ENCODE assay signal across 16 cellular contexts in the genomic region with DNA sequence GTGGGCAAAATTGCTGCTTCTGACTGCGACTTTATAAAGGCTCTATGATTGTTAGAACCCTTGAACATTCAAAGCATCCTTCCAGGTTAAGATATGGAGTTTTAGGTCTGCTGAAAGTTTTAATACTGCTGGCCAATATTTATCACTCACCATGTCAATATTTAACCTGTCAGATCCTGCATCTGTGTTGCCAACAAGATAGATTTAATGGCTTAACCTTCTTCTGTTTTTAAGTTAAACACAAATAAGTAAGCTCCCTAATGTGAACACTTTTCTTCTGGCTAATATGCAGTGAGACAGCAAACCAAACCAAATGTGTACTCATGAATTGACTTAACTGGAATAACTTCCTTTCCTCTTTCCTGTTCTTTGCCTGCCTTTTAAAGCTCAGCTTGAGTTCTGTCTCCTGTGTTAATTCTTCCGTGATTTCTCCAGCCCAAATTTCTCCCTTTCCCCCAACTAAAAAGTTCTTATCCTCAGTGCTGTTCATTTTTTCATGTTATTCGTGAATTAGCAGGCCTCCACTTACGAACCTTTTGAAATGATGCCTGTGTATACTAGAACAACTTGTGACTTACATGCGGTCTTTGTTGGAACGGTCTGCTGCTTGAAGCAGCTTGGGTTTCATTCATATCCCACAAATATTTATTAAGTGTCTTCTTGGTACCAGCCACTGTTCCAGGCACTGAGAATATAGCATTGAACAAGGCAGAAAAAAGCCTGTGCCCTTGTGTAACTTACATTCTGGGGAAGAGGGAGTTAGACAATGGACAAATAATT. TPM values are rescaled to one million over a fixed set of nuclear protein-coding genes. Genes with fewer than 3 reads are reported as not detected.
DNase-seq lines count a peak whose midpoint lies in the region; ATAC-seq and TF ChIP-seq lines count a peak whose summit lies in the region.
"Had no signal": no experiment of that assay in that cellular context is flagged by ENCODE, and none has a peak within 500 bp of the region (broad histone marks: within the 10 kb centered on the region; RNA-seq: fewer than 3 reads in every experiment).

No MANE protein-coding gene starts in this region.

- intact Hi-C loops in naive thymus-derived CD4-positive, alpha-beta T cell (cut with micrococcal nuclease): loop anchor here (5.0 to 10.0 kb wide), 4 partner anchors 183 to 1455 kb away; a partner anchor contains a TSS

- no peaks in the 10 kb centered on the region for H3K9me2 ChIP-seq in MM.1S (replicated peaks; ENCODE audit: insufficient read depth, low read length)

- H3K79me2 ChIP-seq in MM.1S (ENCODE audit: low read length): peaks cover 10% of the 10 kb centered on the region

- no peak overlapping the region for H3K4me2 ChIP-seq in MM.1S (ENCODE audit: low read depth, low read length)

- no peak overlapping the region for H3K4me3 Mint-ChIP-seq in activated naive CD4-positive, alpha-beta T cell treated with anti-CD3 and anti-CD28 coated beads, Interleukin-2, amount 50 U/mL, for 24 hours
- H3K4me3 Mint-ChIP-seq in endodermal cell: no peak overlapping the region
- H3K4me3 Mint-ChIP-seq in naive thymus-derived CD4-positive, alpha-beta T cell: peak overlapping the region in 2 of 10 donors; percentile 17
- H3K4me3 Mint-ChIP-seq: activated naive CD4-positive, alpha-beta T cell treated with anti-CD3 and anti-CD28 coated beads for 36 hours; CD8-positive, alpha-beta T cell had no signal

- H3K4me1 ChIP-seq in endodermal cell (ENCODE audit: control insufficient read depth, insufficient read depth, low read length) (peaks cover 17% of the 10 kb centered on the region), MM.1S (ENCODE audit: low read length) (peaks cover 39% of the 10 kb centered on the region)
- peaks cover 26 to 44% of the 10 kb centered on the region in 2 donors for H3K4me1 ChIP-seq in naive thymus-derived CD4-positive, alpha-beta T cell (ENCODE audit: control insufficient read depth in 2 of 2, insufficient read depth in 2 of 2, low read length in 2 of 2)

- H3K9me3 ChIP-seq in endodermal cell (ENCODE audit: control insufficient read depth, low read length) (no peaks in the 10 kb centered on the region), MM.1S (replicated peaks; ENCODE audit: insufficient read depth, low read length) (no peaks in the 10 kb centered on the region)
- H3K9me3 ChIP-seq in naive thymus-derived CD4-positive, alpha-beta T cell (ENCODE audit: control insufficient read depth in 2 of 3, low read length in 3 of 3): no peaks in the 10 kb centered on the region

- POLR2A ChIA-PET in naive thymus-derived CD4-positive, alpha-beta T cell (lab: Charles Lee): interaction anchor here (0.6 kb wide), 1 partner anchor 19 kb away, joined by 3 read pairs; no protein-coding TSS in a partner anchor
- POLR2A ChIA-PET in RWPE1 (lab: Yijun Ruan, JAX; ENCODE audit: low non-redundant PET): no interaction called here

- H3K4me3 ChIP-seq in endodermal cell (ENCODE audit: low read length) (peak overlapping the region; percentile 64), MM.1S (ENCODE audit: low read length) (no peak overlapping the region)
- no peak overlapping the region for H3K4me3 ChIP-seq in naive thymus-derived CD4-positive, alpha-beta T cell (ENCODE audit: low read length)
- H3K4me3 ChIP-seq: dorsolateral prefrontal cortex had no signal

- H3K27me3 Mint-ChIP-seq in activated naive CD4-positive, alpha-beta T cell treated with anti-CD3 and anti-CD28 coated beads, Interleukin-2, amount 50 U/mL, for 24 hours: no peaks in the 10 kb centered on the region
- no peaks in the 10 kb centered on the region for H3K27me3 Mint-ChIP-seq in endodermal cell (ENCODE audit: insufficient read depth)
- peaks cover 0 to 2% (median 0%) of the 10 kb centered on the region in 5 donors for H3K27me3 Mint-ChIP-seq in naive thymus-derived CD4-positive, alpha-beta T cell
- H3K27me3 Mint-ChIP-seq: brain had no signal

- peaks cover 27% of the 10 kb centered on the region for H3F3A ChIP-seq in MM.1S (ENCODE audit: insufficient read depth, low read length)

- H3K27ac ChIP-seq in endodermal cell (ENCODE audit: low read depth, low read length) (no peak overlapping the region), RWPE1 (no peak overlapping the region), MM.1S (ENCODE audit: low read length) (no peak overlapping the region)
- H3K27ac ChIP-seq in naive thymus-derived CD4-positive, alpha-beta T cell (ENCODE audit: low read depth, low read length): no peak overlapping the region
- H3K27ac ChIP-seq: dorsolateral prefrontal cortex had no signal

- H3K36me3 ChIP-seq in endodermal cell (ENCODE audit: control insufficient read depth, insufficient read depth, low read length): peaks cover 14% of the 10 kb centered on the region
- H3K36me3 ChIP-seq in naive thymus-derived CD4-positive, alpha-beta T cell (ENCODE audit: control insufficient read depth in 2 of 3, insufficient read depth in 3 of 3, low read length in 3 of 3): no peaks in the 10 kb centered on the region
- H3K36me3 ChIP-seq in MM.1S (replicated peaks; ENCODE audit: insufficient read depth, low read length): no peaks in the 10 kb centered on the region

- H3K9me3 Mint-ChIP-seq in activated naive CD4-positive, alpha-beta T cell treated with anti-CD3 and anti-CD28 coated beads, Interleukin-2, amount 50 U/mL, for 24 hours: no peaks in the 10 kb centered on the region
- H3K9me3 Mint-ChIP-seq in endodermal cell: no peaks in the 10 kb centered on the region
- H3K9me3 Mint-ChIP-seq in naive thymus-derived CD4-positive, alpha-beta T cell: peaks cover 0 to 3% (median 0%) of the 10 kb centered on the region in 11 donors
- H3K9me3 Mint-ChIP-seq: activated naive CD4-positive, alpha-beta T cell treated with anti-CD3 and anti-CD28 coated beads for 36 hours; CD8-positive, alpha-beta T cell had no signal

- H3K36me3 Mint-ChIP-seq in activated naive CD4-positive, alpha-beta T cell treated with anti-CD3 and anti-CD28 coated beads, Interleukin-2, amount 50 U/mL, for 24 hours: peaks cover 6% of the 10 kb centered on the region
- peaks cover 24% of the 10 kb centered on the region for H3K36me3 Mint-ChIP-seq in endodermal cell (ENCODE audit: low read depth)
- peaks cover 0 to 43% (median 17%) of the 10 kb centered on the region in 5 donors for H3K36me3 Mint-ChIP-seq in naive thymus-derived CD4-positive, alpha-beta T cell

- TF ChIP-seq CTCF in endodermal cell (conservative IDR thresholded peaks at IDR 0.05) (no peak), RWPE1 (conservative IDR thresholded peaks at IDR 0.05; ENCODE audit: low read depth) (no peak), MM.1S (IDR thresholded peaks at IDR 0.05; ENCODE audit: low read length) (no peak)

- WGBS in endodermal cell (ENCODE audit: insufficient coverage in 1 of 2, insufficient read length in 1 of 2), 2 experiments: 90 to 96% methylated on average over 4 to 6 of the region's 6 CpGs

- no peak overlapping the region for H3K9ac ChIP-seq in endodermal cell (ENCODE audit: extremely low read depth, low read length, poor library complexity, severe bottlenecking)
- no peak overlapping the region for H3K9ac ChIP-seq in MM.1S (ENCODE audit: low read length)

- H4K20me1 ChIP-seq in MM.1S (ENCODE audit: insufficient read depth, low read length): no peaks in the 10 kb centered on the region

- no peak for ATAC-seq in naive thymus-derived CD4-positive, alpha-beta T cell
- ATAC-seq: CD8-positive, alpha-beta T cell had no signal

- H3K27me3 ChIP-seq in endodermal cell (ENCODE audit: control insufficient read depth, insufficient read depth, low read length, poor library complexity, severe bottlenecking) (no peaks in the 10 kb centered on the region), MM.1S (replicated peaks; ENCODE audit: insufficient read depth, low read length) (no peaks in the 10 kb centered on the region)
- no peaks in the 10 kb centered on the region for H3K27me3 ChIP-seq in naive thymus-derived CD4-positive, alpha-beta T cell (ENCODE audit: control insufficient read depth in 2 of 2, insufficient read depth in 2 of 2, low read length in 2 of 2)
- H3K27me3 ChIP-seq: dorsolateral prefrontal cortex had no signal

- DNase-seq in activated naive CD4-positive, alpha-beta T cell treated with anti-CD3 and anti-CD28 coated beads, Interleukin-2, amount 50 U/mL, for 16 hours: no peak
- DNase-seq in endodermal cell (no peak), RWPE1 (ENCODE audit: low spot score) (no peak), MM.1S (no peak), cerebellar cortex (ENCODE audit: low spot score) (no peak), NOMO-1 treated with DMSO at 0.1 percent for 48 hours (lab: John Stamatoyannopoulos, UW; ENCODE audit: unreplicated experiment) (no peak)
- no peak for DNase-seq in naive thymus-derived CD4-positive, alpha-beta T cell
- DNase-seq: activated CD4-positive, alpha-beta T cell treated with anti-CD3 and anti-CD28 coated beads for 4 hours; activated naive CD4-positive, alpha-beta T cell treated with anti-CD3 and anti-CD28 coated beads for 36 hours; CD8-positive, alpha-beta T cell; dorsolateral prefrontal cortex; NCI-H226; SIG-M5 had no signal

- no peak overlapping the region for H2AFZ ChIP-seq in MM.1S (ENCODE audit: low read length)

- CTCF ChIA-PET in naive thymus-derived CD4-positive, alpha-beta T cell (lab: Charles Lee): interaction anchor here (1.0 kb wide), 1 partner anchor 210 kb away, joined by 3 read pairs; no protein-coding TSS in a partner anchor
- CTCF ChIA-PET in RWPE1 (lab: Yijun Ruan, JAX): interaction anchor here (0.6 to 0.7 kb wide), 2 partner anchors 16 to 1861 kb away, joined by 3 read pairs; no protein-coding TSS in a partner anchor

- H3K4me1 Mint-ChIP-seq in activated naive CD4-positive, alpha-beta T cell treated with anti-CD3 and anti-CD28 coated beads, Interleukin-2, amount 50 U/mL, for 24 hours: peaks cover 88% of the 10 kb centered on the region
- peaks cover 65% of the 10 kb centered on the region for H3K4me1 Mint-ChIP-seq in endodermal cell
- peaks cover 60 to 91% (median 78%) of the 10 kb centered on the region in 7 donors for H3K4me1 Mint-ChIP-seq in naive thymus-derived CD4-positive, alpha-beta T cell

- peak overlapping the region; percentile 11 for H3K27ac Mint-ChIP-seq in activated naive CD4-positive, alpha-beta T cell treated with anti-CD3 and anti-CD28 coated beads, Interleukin-2, amount 50 U/mL, for 24 hours
- H3K27ac Mint-ChIP-seq in endodermal cell: peak overlapping the region; percentile 35
- H3K27ac Mint-ChIP-seq in naive thymus-derived CD4-positive, alpha-beta T cell: peak overlapping the region in 6 of 9 donors; percentile 2 to 63 (median 52)
- H3K27ac Mint-ChIP-seq: activated naive CD4-positive, alpha-beta T cell treated with anti-CD3 and anti-CD28 coated beads for 36 hours had no signal

RNA-seq across cellular contexts. Expression of a gene that starts 9.1 kb away (rescaled TPM):
- total RNA-seq in endodermal cell: 10 to 100 TPM; 26.1 to 34.7 TPM
- 19.8 TPM for polyA plus RNA-seq in endodermal cell (2013, experiment 1 of 2)
- 19.2 TPM for polyA plus RNA-seq in endodermal cell (2013, experiment 2 of 2)
- total RNA-seq in naive thymus-derived CD4-positive, alpha-beta T cell: 10 to 100 TPM; 10.8 to 13.2 (median 12.6) TPM
- 1 to 10 TPM; 4.8 to 8.4 TPM for polyA plus RNA-seq in naive thymus-derived CD4-positive, alpha-beta T cell

RNA-seq across cellular contexts. Expression of a gene that starts 38.7 kb away (rescaled TPM):
- total RNA-seq in endodermal cell: 1 to 10 TPM; 1.4 to 1.6 TPM
- polyA plus RNA-seq in endodermal cell (2013, experiment 1 of 2): 1.0 TPM
- 0.54 TPM for polyA plus RNA-seq in endodermal cell (2013, experiment 2 of 2)
- 1 to 10 TPM in 1 of 5 experiments, not detected in 4; 1.1 TPM for total RNA-seq in naive thymus-derived CD4-positive, alpha-beta T cell
- polyA plus RNA-seq in naive thymus-derived CD4-positive, alpha-beta T cell: not detected
- total RNA-seq: activated naive CD4-positive, alpha-beta T cell treated with anti-CD3 and anti-CD28 coated beads for 36 hours; posterior vena cava had no signal
